Comparison of ENCODE assay signal across 1 cellular context in genomic region chr11:64891880-64892279, GRCh38.
TF ChIP-seq lines count a peak whose summit lies in the region.

No MANE protein-coding gene starts in this region.

TF ChIP-seq in K562, 482 proteins besides CTCF, POLR2A, EP300 and RAD21:
- TF ChIP-seq ZNF398 (CRISPR knock-in tag; IDR thresholded peaks at IDR 0.05) (no peak), FOSL1 (tag; conservative IDR thresholded peaks at IDR 0.05) (no peak), ZNF121 (CRISPR knock-in tag; conservative IDR thresholded peaks at IDR 0.05) (peak; percentile 83)
